ENCODE assay signal across 17 cellular contexts in the genomic region with DNA sequence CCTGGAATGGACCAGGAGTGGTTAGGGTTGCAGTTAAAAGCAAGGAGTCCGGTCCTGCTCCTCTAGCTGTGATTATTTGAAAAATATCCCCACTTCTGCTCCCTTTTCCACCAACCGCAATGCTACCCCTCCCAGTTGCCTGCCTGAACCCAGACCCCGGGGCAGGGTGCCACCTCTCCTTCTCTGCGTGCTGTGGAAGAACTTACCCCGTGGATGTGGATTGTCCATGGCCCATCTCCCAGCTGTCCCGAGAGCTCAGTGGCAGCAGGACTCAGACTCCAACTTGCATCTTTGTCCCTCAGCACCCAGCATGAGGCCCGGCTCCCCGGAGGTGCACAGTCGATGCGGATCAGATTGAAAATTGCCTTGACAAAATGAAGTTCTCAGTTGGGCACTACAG. TPM values are rescaled to one million over a fixed set of nuclear protein-coding genes. Genes with fewer than 3 reads are reported as not detected.
DNase-seq lines count a peak whose midpoint lies in the region; ATAC-seq and TF ChIP-seq lines count a peak whose summit lies in the region.
"Had no signal": no experiment of that assay in that cellular context is flagged by ENCODE, and none has a peak within 500 bp of the region (broad histone marks: within the 10 kb centered on the region; RNA-seq: fewer than 3 reads in every experiment).

No MANE protein-coding gene starts in this region.

- intact Hi-C loops in dorsolateral prefrontal cortex (cut with DNase I) (no loop called here), posterior vena cava (cut with DNase I) (no loop called here)

- no peaks in the 10 kb centered on the region for H3K9me3 Mint-ChIP-seq in activated naive CD8-positive, alpha-beta T cell (ENCODE audit: low read depth)
- H3K9me3 Mint-ChIP-seq in activated naive CD8-positive, alpha-beta T cell treated with anti-CD3 and anti-CD28 coated beads, Interleukin-2, amount 50 U/mL, for 24 hours, result no peaks in the 10 kb centered on the region
- H3K9me3 Mint-ChIP-seq: CD4-positive, alpha-beta T cell; H9 had no signal

- peak overlapping the region; percentile 16 for H3K27ac Mint-ChIP-seq in activated naive CD8-positive, alpha-beta T cell
- H3K27ac Mint-ChIP-seq in activated naive CD8-positive, alpha-beta T cell treated with anti-CD3 and anti-CD28 coated beads, Interleukin-2, amount 50 U/mL, for 24 hours, result no peak overlapping the region
- H3K27ac Mint-ChIP-seq: CD4-positive, alpha-beta T cell; H9 had no signal

- H3K27ac ChIP-seq in dorsolateral prefrontal cortex (peak overlapping the region in 58 of 59 donors; percentile 5 to 98 (median 94)), coronary artery (no peak overlapping the region)
- H3K27ac ChIP-seq: 22Rv1, A549, C4-2B had no signal

- no peak for TF ChIP-seq CTCF in dorsolateral prefrontal cortex (IDR thresholded peaks at IDR 0.05 in 54 of 56, conservative IDR thresholded peaks at IDR 0.05 in 2 of 56; ENCODE audit: low read depth in 1 of 56, partially characterized antibody in 56 of 56)
- no peak for TF ChIP-seq CTCF in coronary artery (IDR thresholded peaks at IDR 0.05)

- H3K36me3 Mint-ChIP-seq in activated naive CD8-positive, alpha-beta T cell, result no peaks in the 10 kb centered on the region
- H3K36me3 Mint-ChIP-seq in activated naive CD8-positive, alpha-beta T cell treated with anti-CD3 and anti-CD28 coated beads, Interleukin-2, amount 50 U/mL, for 24 hours (ENCODE audit: low read depth), result no peaks in the 10 kb centered on the region

- H3K4me3 Mint-ChIP-seq in activated naive CD8-positive, alpha-beta T cell, result no peak overlapping the region
- no peak overlapping the region for H3K4me3 Mint-ChIP-seq in activated naive CD8-positive, alpha-beta T cell treated with anti-CD3 and anti-CD28 coated beads, Interleukin-2, amount 50 U/mL, for 24 hours
- H3K4me3 Mint-ChIP-seq: CD4-positive, alpha-beta T cell; H9 had no signal

- H3K4me1 Mint-ChIP-seq in activated naive CD8-positive, alpha-beta T cell (ENCODE audit: low read depth), result no peaks in the 10 kb centered on the region
- no peaks in the 10 kb centered on the region for H3K4me1 Mint-ChIP-seq in activated naive CD8-positive, alpha-beta T cell treated with anti-CD3 and anti-CD28 coated beads, Interleukin-2, amount 50 U/mL, for 24 hours

- H3K27me3 Mint-ChIP-seq in activated naive CD8-positive, alpha-beta T cell, result peaks cover 2% of the 10 kb centered on the region
- peaks cover 2% of the 10 kb centered on the region for H3K27me3 Mint-ChIP-seq in activated naive CD8-positive, alpha-beta T cell treated with anti-CD3 and anti-CD28 coated beads, Interleukin-2, amount 50 U/mL, for 24 hours

- H3K4me3 ChIP-seq in dorsolateral prefrontal cortex, result peak overlapping the region in 2 of 59 donors; percentile 4 to 20
- no peak overlapping the region for H3K4me3 ChIP-seq in coronary artery
- H3K4me3 ChIP-seq: A549 had no signal

- no peak for ATAC-seq in activated naive CD8-positive, alpha-beta T cell treated with anti-CD3 and anti-CD28 coated beads, Interleukin-2, amount 50 U/mL, for 24 hours
- no peak for ATAC-seq in GM18868 (IDR thresholded peaks at IDR 0.05; ENCODE audit: unreplicated experiment)
- ATAC-seq: A549 had no signal

- no peaks in the 10 kb centered on the region for H3K27me3 ChIP-seq in dorsolateral prefrontal cortex

- no peak for DNase-seq in activated naive CD8-positive, alpha-beta T cell treated with anti-CD3 and anti-CD28 coated beads, Interleukin-2, amount 50 U/mL, for 24 hours
- DNase-seq in dorsolateral prefrontal cortex (peak in 1 of 10 donors; percentile 40), posterior vena cava (ENCODE audit: low spot score) (peak; percentile 51), coronary artery (ENCODE audit: low spot score) (no peak), DMS53 (lab: John Stamatoyannopoulos, UW) (no peak)
- DNase-seq: AML-193; Caco-2; CD4-positive, alpha-beta T cell; DMS79; GDM1; GOT3 had no signal

RNA-seq across cellular contexts. Expression of gene SLC6A1, which starts 14.4 kb away (rescaled TPM):
- 100 to 1,000 TPM; 127 to 356 (median 209) TPM for total RNA-seq in dorsolateral prefrontal cortex
- 1 to 10 TPM; 1.2 to 1.3 TPM for total RNA-seq in posterior vena cava
- total RNA-seq: Caco-2; CD4-positive, alpha-beta T cell; H9 had no signal

Comparison
In these comparisons a context has a peak if more than half of its experiments do, and no peak if none do; other contexts are left out.
1. H3K27ac ChIP-seq: peak in dorsolateral prefrontal cortex (58 of 59); none in coronary artery (0 of 2).
2. RNA of gene SLC6A1, which starts 14.4 kb away (total RNA-seq): 127 to 356 TPM in dorsolateral prefrontal cortex; 1.2 to 1.3 TPM in posterior vena cava; every median in the first group is over 10 times any median in the second.